In genomic region chr20:47117325-47117724, GRCh38 we compare ENCODE assay signal across 1 cellular context.
TF ChIP-seq lines count a peak whose summit lies in the region.

No MANE protein-coding gene starts in this region.

TF ChIP-seq in H1, 55 proteins besides CTCF, POLR2A, EP300 and RAD21 (continued from another document):
- TF ChIP-seq CHD7 (IDR thresholded peaks at IDR 0.05; ENCODE audit: insufficient replicate concordance, low read length) (no peak), BACH1 (IDR thresholded peaks at IDR 0.05; ENCODE audit: low read length) (no peak), NANOG (IDR thresholded peaks at IDR 0.05; ENCODE audit: insufficient read depth, low read depth, low read length, poor library complexity, severe bottlenecking) (no peak), SUZ12 (IDR thresholded peaks at IDR 0.05; ENCODE audit: low read length) (no peak), KDM5A (IDR thresholded peaks at IDR 0.05; ENCODE audit: low read length) (no peak), ATF2 (IDR thresholded peaks at IDR 0.05; ENCODE audit: low read length) (no peak), YY1 (IDR thresholded peaks at IDR 0.05; ENCODE audit: low read depth, low read length) (no peak), TAF1 (IDR thresholded peaks at IDR 0.05; ENCODE audit: low read depth, low read length) (no peak), ZNF274 (IDR thresholded peaks at IDR 0.05; ENCODE audit: borderline replicate concordance, extremely low read depth, low read length) (no peak)
